In genomic region chr21:6111354-6111753, GRCh38 we compare ENCODE assay signal across 8 cellular contexts.
A peak's percentile ranks its signal among the peaks of the same experiment; 100 is the strongest.
DNase-seq lines count a peak whose midpoint lies in the region; ATAC-seq and TF ChIP-seq lines count a peak whose summit lies in the region.
"Not testable (repeated sequence)": the region's sequence is repeated elsewhere in the genome, so short reads cannot be mapped to it uniquely, and the experiment has no call there.

No MANE protein-coding gene starts in this region.

- 0% methylated on average over 5 to 9 of the region's 46 CpGs; no CpG with 5 or more reads in 3 of the 5 donors for WGBS in stomach, 5 donors

- not testable (repeated sequence) for H3K27me3 Mint-ChIP-seq in activated naive CD8-positive, alpha-beta T cell treated with anti-CD3 and anti-CD28 coated beads, Interleukin-2, amount 10 ng/mL, durations not matched to agents 7 days and 5 days; natural killer cell treated with Interleukin-12 subunit alpha and Interleukin-12 subunit beta and Interleukin-15 and Interleukin-18, amount 100 ng/mL, for 72 hours

- not testable (repeated sequence) for H3K36me3 Mint-ChIP-seq in activated naive CD8-positive, alpha-beta T cell treated with anti-CD3 and anti-CD28 coated beads, Interleukin-2, amount 10 ng/mL, durations not matched to agents 7 days and 5 days; natural killer cell treated with Interleukin-12 subunit alpha and Interleukin-12 subunit beta and Interleukin-15 and Interleukin-18, amount 100 ng/mL, for 72 hours

- not testable (repeated sequence) for TF ChIP-seq POLR2A in stomach (IDR thresholded peaks at IDR 0.05)

- intact Hi-C loops in left cardiac atrium (cut with DNase I); stomach (cut with DNase I; ENCODE audit: low total_unique reads): not testable (repeated sequence)

- H3K4me3 ChIP-seq in stomach: peak overlapping the region in 3 of 4 donors; percentile 31 to 36 (median 35)

- not testable (repeated sequence) for TF ChIP-seq CTCF in stomach (IDR thresholded peaks at IDR 0.05)

- not testable (repeated sequence) for H3K27ac Mint-ChIP-seq in activated naive CD8-positive, alpha-beta T cell treated with anti-CD3 and anti-CD28 coated beads, Interleukin-2, amount 10 ng/mL, durations not matched to agents 7 days and 5 days; natural killer cell treated with Interleukin-12 subunit alpha and Interleukin-12 subunit beta and Interleukin-15 and Interleukin-18, amount 100 ng/mL, for 72 hours

- not testable (repeated sequence) for H3K4me3 Mint-ChIP-seq in activated naive CD8-positive, alpha-beta T cell treated with anti-CD3 and anti-CD28 coated beads, Interleukin-2, amount 10 ng/mL, durations not matched to agents 7 days and 5 days; natural killer cell treated with Interleukin-12 subunit alpha and Interleukin-12 subunit beta and Interleukin-15 and Interleukin-18, amount 100 ng/mL, for 72 hours

- H3K4me1 Mint-ChIP-seq in activated naive CD8-positive, alpha-beta T cell treated with anti-CD3 and anti-CD28 coated beads, Interleukin-2, amount 10 ng/mL, durations not matched to agents 7 days and 5 days; natural killer cell treated with Interleukin-12 subunit alpha and Interleukin-12 subunit beta and Interleukin-15 and Interleukin-18, amount 100 ng/mL, for 72 hours (ENCODE audit: low read depth in 2 of 2): not testable (repeated sequence)

- not testable (repeated sequence) for TF ChIP-seq EP300 in stomach (IDR thresholded peaks at IDR 0.05)

- H3K27ac ChIP-seq in stomach: peak overlapping the region in 2 of 5 donors; percentile 59 to 80

- peak; percentile 2 to 12 for DNase-seq in activated CD4-positive, alpha-beta T cell treated with anti-CD3 and anti-CD28 coated beads for 4 hours
- not testable (repeated sequence) for DNase-seq in activated naive CD8-positive, alpha-beta T cell treated with anti-CD3 and anti-CD28 coated beads, Interleukin-2, amount 10 ng/mL, durations not matched to agents 7 days and 5 days; natural killer cell treated with Interleukin-12 subunit alpha and Interleukin-12 subunit beta and Interleukin-15 and Interleukin-18, amount 100 ng/mL, for 72 hours (ENCODE audit: low spot score); stomach
- peak; percentile 22 for DNase-seq in left cardiac atrium

- ATAC-seq in GM18498 (IDR thresholded peaks at IDR 0.05; ENCODE audit: unreplicated experiment): peak; percentile 24
- ATAC-seq in GM21576 (IDR thresholded peaks at IDR 0.05; ENCODE audit: unreplicated experiment): peak; percentile 3
- peak; percentile 6 for ATAC-seq in HG03159 (IDR thresholded peaks at IDR 0.05; ENCODE audit: unreplicated experiment)
- ATAC-seq in activated naive CD8-positive, alpha-beta T cell treated with anti-CD3 and anti-CD28 coated beads, Interleukin-2, amount 10 ng/mL, durations not matched to agents 7 days and 5 days (ENCODE audit: low read depth): peak; percentile 25
- peak in 1 of 2 donors; percentile 36 for ATAC-seq in left cardiac atrium
- peak; percentile 24 to 34 for ATAC-seq in natural killer cell treated with Interleukin-12 subunit alpha and Interleukin-12 subunit beta and Interleukin-15 and Interleukin-18, amount 100 ng/mL, for 72 hours

- not testable (repeated sequence) for H3K27me3 ChIP-seq in stomach

- POLR2A ChIA-PET in activated naive CD8-positive, alpha-beta T cell treated with anti-CD3 and anti-CD28 coated beads, Interleukin-2, amount 10 ng/mL, durations not matched to agents 7 days and 5 days (lab: Charles Lee): not testable (repeated sequence)

- H3K9me3 ChIP-seq in stomach: not testable (repeated sequence)

- not testable (repeated sequence) for H3K4me1 ChIP-seq in stomach

- not testable (repeated sequence) for H3K36me3 ChIP-seq in stomach

- H3K9me3 Mint-ChIP-seq in activated naive CD8-positive, alpha-beta T cell treated with anti-CD3 and anti-CD28 coated beads, Interleukin-2, amount 10 ng/mL, durations not matched to agents 7 days and 5 days; natural killer cell treated with Interleukin-12 subunit alpha and Interleukin-12 subunit beta and Interleukin-15 and Interleukin-18, amount 100 ng/mL, for 72 hours: not testable (repeated sequence)
